25 cellular contexts compared by ENCODE assay signal in genomic region chr2:21392660-21393059, GRCh38.
"Had no signal": no experiment of that assay in that cellular context is flagged by ENCODE, and none has a peak within 500 bp of the region (broad histone marks: within the 10 kb centered on the region; RNA-seq: fewer than 3 reads in every experiment).

No MANE protein-coding gene starts in this region.

- H3K4me1 Mint-ChIP-seq: activated CD4-positive, alpha-beta T cell treated with anti-CD3 and anti-CD28 coated beads, Interleukin-2, amount 10 ng/mL, durations not matched to agents 7 days and 5 days; activated naive CD4-positive, alpha-beta T cell treated with anti-CD3 and anti-CD28 coated beads, Interleukin-2, amount 50 U/mL, for 24 hours; natural killer cell had no signal

- ATAC-seq: activated CD8-positive, alpha-beta T cell treated with anti-CD3 and anti-CD28 coated beads for 36 hours; body of pancreas; left ventricle myocardium superior; natural killer cell had no signal

- H3K9me3 Mint-ChIP-seq: activated CD4-positive, alpha-beta T cell treated with anti-CD3 and anti-CD28 coated beads, Interleukin-2, amount 10 ng/mL, durations not matched to agents 7 days and 5 days; activated CD8-positive, alpha-beta T cell treated with anti-CD3 and anti-CD28 coated beads for 36 hours; activated naive CD4-positive, alpha-beta T cell treated with anti-CD3 and anti-CD28 coated beads, Interleukin-2, amount 50 U/mL, for 24 hours; activated T-helper 1 cell treated with anti-CD3 and anti-CD28 coated beads, Interleukin-12 subunit alpha, Interleukin-12 subunit beta, Interleukin-2, Interleukin-4 antibody, amounts not matched to agents 30 ng/mL and 10 ng/mL and 1 ng/mL, durations not matched to agents 14 hours and 24 hours and 36 hours; endodermal cell; T-helper 2 cell treated with Interferon-gamma antibody and Interleukin-4, amounts not matched to agents 5 μg/mL and 100 μg/mL, for 36 hours had no signal

- H3K4me1 ChIP-seq: body of pancreas, spleen, testis, vagina had no signal

- H3K36me3 ChIP-seq: cardiac muscle cell, spleen, vagina, WERI-Rb-1 had no signal

- H3K4me3 Mint-ChIP-seq: activated CD4-positive, alpha-beta T cell treated with anti-CD3 and anti-CD28 coated beads, Interleukin-2, amount 10 ng/mL, durations not matched to agents 7 days and 5 days; activated CD8-positive, alpha-beta T cell treated with anti-CD3 and anti-CD28 coated beads for 36 hours; activated naive CD4-positive, alpha-beta T cell treated with anti-CD3 and anti-CD28 coated beads, Interleukin-2, amount 50 U/mL, for 24 hours; activated T-helper 1 cell treated with anti-CD3 and anti-CD28 coated beads, Interleukin-12 subunit alpha, Interleukin-12 subunit beta, Interleukin-2, Interleukin-4 antibody, amounts not matched to agents 30 ng/mL and 10 ng/mL and 1 ng/mL, durations not matched to agents 14 hours and 24 hours and 36 hours; endodermal cell; natural killer cell; T-helper 2 cell treated with Interferon-gamma antibody and Interleukin-4, amounts not matched to agents 5 μg/mL and 100 μg/mL, for 36 hours; type B pancreatic cell had no signal

- H3K27me3 ChIP-seq: body of pancreas, cardiac muscle cell, spleen, testis, vagina had no signal

- H3K36me3 Mint-ChIP-seq: activated naive CD4-positive, alpha-beta T cell treated with anti-CD3 and anti-CD28 coated beads, Interleukin-2, amount 50 U/mL, for 24 hours; natural killer cell; type B pancreatic cell had no signal

- H3K9me3 ChIP-seq: body of pancreas, spleen, testis, vagina had no signal

- H3K27me3 Mint-ChIP-seq: activated CD4-positive, alpha-beta T cell treated with anti-CD3 and anti-CD28 coated beads, Interleukin-2, amount 10 ng/mL, durations not matched to agents 7 days and 5 days; activated CD8-positive, alpha-beta T cell treated with anti-CD3 and anti-CD28 coated beads for 36 hours; activated naive CD4-positive, alpha-beta T cell treated with anti-CD3 and anti-CD28 coated beads, Interleukin-2, amount 50 U/mL, for 24 hours had no signal

- DNase-seq: activated CD4-positive, alpha-beta T cell treated with anti-CD3 and anti-CD28 coated beads, Interleukin-2, amount 10 ng/mL, durations not matched to agents 7 days and 5 days; activated CD4-positive, CD25-positive, alpha-beta regulatory T cell treated with anti-CD3 and anti-CD28 coated beads, Interleukin-2, amount 50 U/mL, for 72 hours; activated CD8-positive, alpha-beta T cell treated with anti-CD3 and anti-CD28 coated beads for 36 hours; activated gamma-delta T cell treated with Interleukin-2 at 50 U/mL for 16 hours; anterior cingulate cortex; body of pancreas; cortex of kidney; endodermal cell; left ventricle myocardium superior; mammary epithelial cell; midbrain; natural killer cell; nucleus accumbens; spleen; stimulated activated CD4-positive, alpha-beta T cell treated with anti-CD3 and anti-CD28 coated beads, Interleukin-4, amount 100 ng/mL, for 1 hour; stimulated activated naive CD4-positive, alpha-beta T cell; testis; WERI-Rb-1 had no signal

- H3K4me3 ChIP-seq: body of pancreas, cardiac muscle cell, spleen, testis, vagina had no signal

- H3K27ac ChIP-seq: body of pancreas, cardiac muscle cell, epithelial cell of prostate, spleen, testis, vagina, WERI-Rb-1 had no signal

- H3K27ac Mint-ChIP-seq: activated CD4-positive, alpha-beta T cell treated with anti-CD3 and anti-CD28 coated beads, Interleukin-2, amount 10 ng/mL, durations not matched to agents 7 days and 5 days; activated CD8-positive, alpha-beta T cell treated with anti-CD3 and anti-CD28 coated beads for 36 hours; activated naive CD4-positive, alpha-beta T cell treated with anti-CD3 and anti-CD28 coated beads, Interleukin-2, amount 50 U/mL, for 24 hours; activated T-helper 1 cell treated with anti-CD3 and anti-CD28 coated beads, Interleukin-12 subunit alpha, Interleukin-12 subunit beta, Interleukin-2, Interleukin-4 antibody, amounts not matched to agents 30 ng/mL and 10 ng/mL and 1 ng/mL, durations not matched to agents 14 hours and 24 hours and 36 hours; endodermal cell; natural killer cell; T-helper 2 cell treated with Interferon-gamma antibody and Interleukin-4, amounts not matched to agents 5 μg/mL and 100 μg/mL, for 36 hours; type B pancreatic cell had no signal
